In the genomic region with DNA sequence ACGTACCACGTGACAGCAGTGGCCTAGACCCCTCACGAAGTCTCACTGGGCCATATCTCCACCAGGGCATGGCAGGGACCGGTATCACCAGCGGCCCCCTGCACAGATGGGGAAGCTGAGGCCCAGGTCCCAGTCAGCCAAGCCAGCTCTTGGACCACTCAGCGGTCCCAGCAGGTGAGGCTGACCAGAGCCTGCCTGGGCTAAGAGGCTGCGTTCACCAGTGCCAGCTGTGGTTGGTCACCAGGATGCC, we compare ENCODE assay signal across 8 cellular contexts. TPM values are rescaled to one million over a fixed set of nuclear protein-coding genes. Genes with fewer than 3 reads are reported as not detected.
A peak's percentile ranks its signal among the peaks of the same experiment; 100 is the strongest.
DNase-seq lines count a peak whose midpoint lies in the region; ATAC-seq and TF ChIP-seq lines count a peak whose summit lies in the region.

No MANE protein-coding gene starts in this region.

- no peaks in the 10 kb centered on the region for H3K27me3 Mint-ChIP-seq in activated T-cell treated with anti-CD3 and anti-CD28 coated beads, Interleukin-2, amount 50 U/mL, for 24 hours
- no peaks in the 10 kb centered on the region for H3K27me3 Mint-ChIP-seq in activated naive CD8-positive, alpha-beta T cell treated with anti-CD3 and anti-CD28 coated beads, Interleukin-2, amount 10 ng/mL, durations not matched to agents 7 days and 5 days

- WGBS in right lobe of liver (ENCODE audit: insufficient coverage, low coverage, low lambda C conversion rate, missing lambda C conversion rate): 0% methylated on average over 1 of the region's 7 CpGs

- H3K4me3 ChIP-seq in right lobe of liver (peak overlapping the region; percentile 14 to 50 (median 43)), tibial artery (peak overlapping the region; percentile 44 to 90)

- intact Hi-C loops in right lobe of liver (cut with DNase I) (no loop called here), tibial artery (cut with DNase I; ENCODE audit: low total_unique reads) (loop anchor here (5.0 kb wide), 2 partner anchors 141 to 381 kb away; no protein-coding TSS in a partner anchor)

- no peaks in the 10 kb centered on the region for H3K9me3 Mint-ChIP-seq in activated T-cell treated with anti-CD3 and anti-CD28 coated beads, Interleukin-2, amount 50 U/mL, for 24 hours
- no peaks in the 10 kb centered on the region for H3K9me3 Mint-ChIP-seq in activated naive CD8-positive, alpha-beta T cell treated with anti-CD3 and anti-CD28 coated beads, Interleukin-2, amount 10 ng/mL, durations not matched to agents 7 days and 5 days

- POLR2A ChIA-PET in activated naive CD8-positive, alpha-beta T cell treated with anti-CD3 and anti-CD28 coated beads, Interleukin-2, amount 10 ng/mL, durations not matched to agents 7 days and 5 days (lab: Charles Lee): interaction anchor here (1.0 to 5.0 kb wide), 17 partner anchors 11 to 672 kb away, joined by 3 to 59 read pairs (median 7); partner anchors contain the start of genes LSM14B, OGFR, RPS21 and SLCO4A1

- H3K27ac ChIP-seq in right lobe of liver (peak overlapping the region; percentile 73 to 89 (median 78)), tibial artery (peak overlapping the region; percentile 93 to 94)

- peak overlapping the region; percentile 59 for H3K4me3 Mint-ChIP-seq in activated T-cell treated with anti-CD3 and anti-CD28 coated beads, Interleukin-2, amount 50 U/mL, for 24 hours
- H3K4me3 Mint-ChIP-seq in activated naive CD8-positive, alpha-beta T cell treated with anti-CD3 and anti-CD28 coated beads, Interleukin-2, amount 10 ng/mL, durations not matched to agents 7 days and 5 days: peak overlapping the region; percentile 73

- H3K9me3 ChIP-seq in right lobe of liver (no peaks in the 10 kb centered on the region), tibial artery (no peaks in the 10 kb centered on the region)

- no peak for ATAC-seq in activated naive CD8-positive, alpha-beta T cell treated with anti-CD3 and anti-CD28 coated beads, Interleukin-2, amount 10 ng/mL, durations not matched to agents 7 days and 5 days (ENCODE audit: low read depth)
- ATAC-seq in right lobe of liver: no peak

- H3K27me3 ChIP-seq in right lobe of liver (no peaks in the 10 kb centered on the region), tibial artery (peaks cover 0 to 7% of the 10 kb centered on the region in 2 donors)

- H3K4me1 ChIP-seq in right lobe of liver (peaks cover 0 to 29% (median 12%) of the 10 kb centered on the region in 4 donors), tibial artery (peaks cover 9 to 32% (median 16%) of the 10 kb centered on the region in 4 donors)

- no peak for TF ChIP-seq POLR2A in right lobe of liver (IDR thresholded peaks at IDR 0.05)

- TF ChIP-seq CTCF in right lobe of liver (IDR thresholded peaks at IDR 0.05) (no peak), tibial artery (IDR thresholded peaks at IDR 0.05) (peak in 1 of 2 experiments; percentile 19)

- peak overlapping the region; percentile 81 for H3K27ac Mint-ChIP-seq in activated T-cell treated with anti-CD3 and anti-CD28 coated beads, Interleukin-2, amount 50 U/mL, for 24 hours
- peak overlapping the region; percentile 91 for H3K27ac Mint-ChIP-seq in activated naive CD8-positive, alpha-beta T cell treated with anti-CD3 and anti-CD28 coated beads, Interleukin-2, amount 10 ng/mL, durations not matched to agents 7 days and 5 days

- no peak for DNase-seq in activated T-cell treated with anti-CD3 and anti-CD28 coated beads, Interleukin-2, amount 50 U/mL, for 24 hours
- DNase-seq in activated T-cell treated with anti-CD3 and anti-CD28 coated beads, Interleukin-2, amount 50 U/mL, for 1 hour: no peak
- no peak for DNase-seq in activated naive CD8-positive, alpha-beta T cell treated with anti-CD3 and anti-CD28 coated beads, Interleukin-2, amount 10 ng/mL, durations not matched to agents 7 days and 5 days
- no peak for DNase-seq in right lobe of liver
- no peak for DNase-seq in tibial artery
- DNase-seq in NCI-H1092 (lab: John Stamatoyannopoulos, UW): no peak
- DNase-seq in GM19240 (ENCODE audit: insufficient read length, low spot score): no peak
- no peak for DNase-seq in Ammon's horn (ENCODE audit: low spot score)

- H3K36me3 Mint-ChIP-seq in activated T-cell treated with anti-CD3 and anti-CD28 coated beads, Interleukin-2, amount 50 U/mL, for 24 hours (ENCODE audit: low read depth): peaks cover 13% of the 10 kb centered on the region
- peaks cover 5% of the 10 kb centered on the region for H3K36me3 Mint-ChIP-seq in activated naive CD8-positive, alpha-beta T cell treated with anti-CD3 and anti-CD28 coated beads, Interleukin-2, amount 10 ng/mL, durations not matched to agents 7 days and 5 days

- H3K36me3 ChIP-seq in right lobe of liver (peaks cover 0 to 3% (median 1%) of the 10 kb centered on the region in 4 donors), tibial artery (peaks cover 5 to 11% (median 9%) of the 10 kb centered on the region in 3 donors)

- peaks cover 46% of the 10 kb centered on the region for H3K4me1 Mint-ChIP-seq in activated T-cell treated with anti-CD3 and anti-CD28 coated beads, Interleukin-2, amount 50 U/mL, for 24 hours (ENCODE audit: low read depth)
- H3K4me1 Mint-ChIP-seq in activated naive CD8-positive, alpha-beta T cell treated with anti-CD3 and anti-CD28 coated beads, Interleukin-2, amount 10 ng/mL, durations not matched to agents 7 days and 5 days: peaks cover 15% of the 10 kb centered on the region

RNA-seq across cellular contexts. Expression of gene MRGBP, which starts 2.6 kb away (rescaled TPM):
- 10 to 100 TPM; 17.9 to 18.9 TPM for total RNA-seq in activated naive CD8-positive, alpha-beta T cell treated with anti-CD3 and anti-CD28 coated beads, Interleukin-2, amount 10 ng/mL, durations not matched to agents 7 days and 5 days
- 1 to 10 TPM; 3.3 to 8.0 (median 5.3) TPM for total RNA-seq in right lobe of liver

RNA-seq across cellular contexts. Expression of gene OGFR, which starts 11.0 kb away (rescaled TPM):
- total RNA-seq in activated naive CD8-positive, alpha-beta T cell treated with anti-CD3 and anti-CD28 coated beads, Interleukin-2, amount 10 ng/mL, durations not matched to agents 7 days and 5 days: 10 to 100 TPM; 80.8 to 81.1 TPM
- 10 to 100 TPM; 40.7 to 48.1 (median 47.0) TPM for total RNA-seq in right lobe of liver

RNA-seq across cellular contexts. Expression of gene COL9A3, which starts 23.2 kb away (rescaled TPM):
- under 1 TPM; 0.42 to 0.82 TPM for total RNA-seq in activated naive CD8-positive, alpha-beta T cell treated with anti-CD3 and anti-CD28 coated beads, Interleukin-2, amount 10 ng/mL, durations not matched to agents 7 days and 5 days
- total RNA-seq in right lobe of liver: 1 to 10 TPM; 1.5 to 7.6 (median 3.5) TPM
